Comparison of ENCODE assay signal across 1 cellular context in the genomic region with DNA sequence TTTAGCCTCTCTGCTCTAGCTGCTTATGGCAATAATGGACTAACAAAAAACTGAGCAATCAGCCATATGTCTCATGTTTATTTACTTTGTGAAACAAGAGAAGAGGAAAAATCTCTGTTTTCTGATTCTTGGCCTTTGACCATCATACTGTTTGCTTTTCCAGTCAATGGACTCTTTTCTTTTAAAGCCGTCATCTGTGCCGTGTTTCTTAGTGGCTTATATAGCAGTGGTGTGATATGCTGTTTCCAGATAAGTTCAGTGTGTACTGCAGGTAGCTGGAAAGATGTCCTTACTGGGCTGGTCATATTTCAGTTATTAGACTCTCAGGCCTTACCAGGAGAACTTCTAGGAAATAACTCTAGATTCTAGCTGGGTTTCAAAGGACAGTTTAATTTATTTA.
TF ChIP-seq lines count a peak whose summit lies in the region.

No MANE protein-coding gene starts in this region.

TF ChIP-seq in HepG2, 621 proteins besides CTCF, POLR2A, EP300 and RAD21 (continued from another document):
- peak; percentile 59; the same call in 1 of the 2 replicates for TF ChIP-seq RERE (CRISPR knock-in tag; IDR thresholded peaks at IDR 0.05; ENCODE audit: low read depth)
- TF ChIP-seq THAP8 (CRISPR knock-in tag; IDR thresholded peaks at IDR 0.05; ENCODE audit: borderline replicate concordance): no peak
- no peak for TF ChIP-seq PRPF4 (IDR thresholded peaks at IDR 0.05; ENCODE audit: low read depth, low read length, poor library complexity, severe bottlenecking)
- no peak for TF ChIP-seq WIZ (CRISPR knock-in tag; IDR thresholded peaks at IDR 0.05)
- TF ChIP-seq ZNF563 (CRISPR knock-in tag; IDR thresholded peaks at IDR 0.05): no peak
- peak; percentile 34; the same call in 1 of the 2 replicates for TF ChIP-seq ELF1 (CRISPR knock-in tag; IDR thresholded peaks at IDR 0.05)
- peak; percentile 66; the same call in 1 of the 2 replicates for TF ChIP-seq ZNF331 (CRISPR knock-in tag; IDR thresholded peaks at IDR 0.05)
- TF ChIP-seq ATF7 (IDR thresholded peaks at IDR 0.05): no peak
- TF ChIP-seq ATF7 (CRISPR knock-in tag; IDR thresholded peaks at IDR 0.05): no peak
- TF ChIP-seq ZFP41 (CRISPR knock-in tag; IDR thresholded peaks at IDR 0.05; ENCODE audit: borderline replicate concordance): no peak
- no peak for TF ChIP-seq ZNF569 (CRISPR knock-in tag; IDR thresholded peaks at IDR 0.05; ENCODE audit: borderline replicate concordance)
- TF ChIP-seq ZBTB14 (CRISPR knock-in tag; IDR thresholded peaks at IDR 0.05): no peak
- no peak for TF ChIP-seq SMAD9 (CRISPR knock-in tag; IDR thresholded peaks at IDR 0.05)
